In the genomic region with DNA sequence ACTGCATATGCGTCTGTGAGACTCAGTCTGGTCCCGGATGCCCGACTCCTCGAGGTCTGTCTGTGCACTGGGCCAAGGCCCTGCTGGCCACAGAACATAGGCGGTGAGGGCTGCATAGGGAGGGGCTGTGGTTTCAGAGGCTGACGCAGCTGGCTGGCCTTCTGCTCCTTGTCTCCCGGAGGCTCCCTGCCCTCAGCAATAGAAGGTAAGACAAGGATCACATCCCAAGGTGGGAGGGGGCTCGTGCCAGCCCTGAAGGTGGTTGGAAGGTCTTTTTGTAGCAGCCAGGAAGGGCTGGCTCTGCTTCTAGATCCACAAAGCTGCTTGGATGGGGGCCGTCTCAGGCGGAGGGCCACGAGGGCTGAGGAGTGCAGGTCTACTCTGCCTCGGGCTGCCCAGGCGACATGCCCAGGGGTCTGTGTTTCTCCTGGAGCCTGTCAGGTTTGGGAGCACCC, we compare ENCODE assay signal across 10 cellular contexts.
DNase-seq lines count a peak whose midpoint lies in the region; ATAC-seq and TF ChIP-seq lines count a peak whose summit lies in the region.
"Had no signal": no experiment of that assay in that cellular context is flagged by ENCODE, and none has a peak within 500 bp of the region (broad histone marks: within the 10 kb centered on the region; RNA-seq: fewer than 3 reads in every experiment).

No MANE protein-coding gene starts in this region.

- no peak overlapping the region for H3K27ac ChIP-seq in Panc1 (ENCODE audit: low read length)

- intact Hi-C loops in Panc1 (cut with micrococcal nuclease; ENCODE audit: unreplicated experiment): no loop called here

- POLR2A ChIA-PET in Panc1 (lab: Charles Lee): no interaction called here

- peaks cover 14% of the 10 kb centered on the region for H3K4me1 Mint-ChIP-seq in type B pancreatic cell (ENCODE audit: unreplicated experiment)
- H3K4me1 Mint-ChIP-seq in T-helper 2 cell treated with Interferon-gamma antibody and Interleukin-4, amounts not matched to agents 5 μg/mL and 100 μg/mL, for 36 hours (ENCODE audit: low read depth): no peaks in the 10 kb centered on the region
- H3K4me1 Mint-ChIP-seq: stimulated activated naive CD8-positive, alpha-beta T cell treated with anti-CD3 and anti-CD28 coated beads, Interleukin-15, amount 100 ng/mL, for 72 hours had no signal

- CTCF ChIA-PET in Panc1 (lab: Charles Lee): no interaction called here

- no peaks in the 10 kb centered on the region for H3K36me3 ChIP-seq in Panc1 (ENCODE audit: control insufficient read depth, insufficient read depth, low read length)

- H3K27me3 Mint-ChIP-seq in type B pancreatic cell: peaks cover 11% of the 10 kb centered on the region
- H3K27me3 Mint-ChIP-seq in T-helper 2 cell treated with Interferon-gamma antibody and Interleukin-4, amounts not matched to agents 5 μg/mL and 100 μg/mL, for 36 hours (ENCODE audit: low read depth): peaks cover 3% of the 10 kb centered on the region

- H3K27me3 ChIP-seq in Panc1 (ENCODE audit: control insufficient read depth, insufficient read depth, low read length): no peaks in the 10 kb centered on the region

- DNase-seq in GM12865 (ENCODE audit: low read depth): peak; percentile 52
- DNase-seq in Panc1 (ENCODE audit: low read depth, low spot score): no peak
- DNase-seq in fibroblast of the conjunctiva (ENCODE audit: low read depth): peak; percentile 56
- peak; percentile 53 for DNase-seq in retina
- no peak for DNase-seq in central memory CD4-positive, alpha-beta T cell
- no peak for DNase-seq in type B pancreatic cell (ENCODE audit: extremely low spot score, unreplicated experiment)
- no peak for DNase-seq in T-helper 2 cell treated with Interferon-gamma antibody and Interleukin-4, amounts not matched to agents 5 μg/mL and 100 μg/mL, for 36 hours (ENCODE audit: low spot score)
- DNase-seq: stimulated activated naive CD8-positive, alpha-beta T cell treated with anti-CD3 and anti-CD28 coated beads, Interleukin-15, amount 100 ng/mL, for 72 hours; T1000 had no signal

- H3K4me3 Mint-ChIP-seq in type B pancreatic cell: no peak overlapping the region
- no peak overlapping the region for H3K4me3 Mint-ChIP-seq in T-helper 2 cell treated with Interferon-gamma antibody and Interleukin-4, amounts not matched to agents 5 μg/mL and 100 μg/mL, for 36 hours
- H3K4me3 Mint-ChIP-seq: stimulated activated naive CD8-positive, alpha-beta T cell treated with anti-CD3 and anti-CD28 coated beads, Interleukin-15, amount 100 ng/mL, for 72 hours had no signal

- H3K36me3 Mint-ChIP-seq in type B pancreatic cell: no peaks in the 10 kb centered on the region
- no peaks in the 10 kb centered on the region for H3K36me3 Mint-ChIP-seq in T-helper 2 cell treated with Interferon-gamma antibody and Interleukin-4, amounts not matched to agents 5 μg/mL and 100 μg/mL, for 36 hours (ENCODE audit: low read depth)

- TF ChIP-seq CTCF in GM12865 (IDR thresholded peaks at IDR 0.05; ENCODE audit: insufficient read depth, low read depth, low read length, missing control alignments) (no peak), Panc1 (IDR thresholded peaks at IDR 0.05) (no peak), type B pancreatic cell (conservative IDR thresholded peaks at IDR 0.05) (no peak)

- no peak overlapping the region; the same call in 1 of the 2 replicates for H3K4me3 ChIP-seq in GM12865 (ENCODE audit: low read depth, low read length)
- no peak overlapping the region for H3K4me3 ChIP-seq in Panc1 (ENCODE audit: low read depth in 2 of 2, low read length in 2 of 2)

- no peak overlapping the region for H3K27ac Mint-ChIP-seq in type B pancreatic cell
- no peak overlapping the region for H3K27ac Mint-ChIP-seq in T-helper 2 cell treated with Interferon-gamma antibody and Interleukin-4, amounts not matched to agents 5 μg/mL and 100 μg/mL, for 36 hours

- H3K4me1 ChIP-seq in Panc1 (ENCODE audit: control insufficient read depth, insufficient read depth, low read length): no peaks in the 10 kb centered on the region

- in situ Hi-C loops in Panc1 (cut with HindIII; ENCODE audit: low pct_unique_long_range_greater_than_20kb, low sequenced_read_pairs): no loop called here

- H3K9me3 Mint-ChIP-seq in type B pancreatic cell: peaks cover 14% of the 10 kb centered on the region
- H3K9me3 Mint-ChIP-seq in T-helper 2 cell treated with Interferon-gamma antibody and Interleukin-4, amounts not matched to agents 5 μg/mL and 100 μg/mL, for 36 hours: no peaks in the 10 kb centered on the region
- H3K9me3 Mint-ChIP-seq: stimulated activated naive CD8-positive, alpha-beta T cell treated with anti-CD3 and anti-CD28 coated beads, Interleukin-15, amount 100 ng/mL, for 72 hours had no signal

- no TSS peak for BruUV-seq in Panc1 (replicated peaks; lab: Mats Ljungman, UMichigan)

- no peaks in the 10 kb centered on the region for H3K9me3 ChIP-seq in Panc1 (ENCODE audit: control insufficient read depth, insufficient read depth, low read depth, low read length)

- ATAC-seq in Panc1: peak; percentile 78
- no peak for ATAC-seq in GM18870 (IDR thresholded peaks at IDR 0.05; ENCODE audit: unreplicated experiment)
- ATAC-seq: stimulated activated naive CD8-positive, alpha-beta T cell treated with anti-CD3 and anti-CD28 coated beads, Interleukin-15, amount 100 ng/mL, for 72 hours had no signal

Comparison
In these comparisons a context has a peak if more than half of its experiments do, and no peak if none do; other contexts are left out.
1. DNase-seq: peak in GM12865 (single experiment), fibroblast of the conjunctiva (single experiment) and retina (single experiment); none in Panc1 (single experiment), central memory CD4-positive, alpha-beta T cell (single experiment), type B pancreatic cell (single experiment) and T-helper 2 cell treated with Interferon-gamma antibody and Interleukin-4, amounts not matched to agents 5 μg/mL and 100 μg/mL, for 36 hours (single experiment).